15 cellular contexts compared by ENCODE assay signal in the genomic region with DNA sequence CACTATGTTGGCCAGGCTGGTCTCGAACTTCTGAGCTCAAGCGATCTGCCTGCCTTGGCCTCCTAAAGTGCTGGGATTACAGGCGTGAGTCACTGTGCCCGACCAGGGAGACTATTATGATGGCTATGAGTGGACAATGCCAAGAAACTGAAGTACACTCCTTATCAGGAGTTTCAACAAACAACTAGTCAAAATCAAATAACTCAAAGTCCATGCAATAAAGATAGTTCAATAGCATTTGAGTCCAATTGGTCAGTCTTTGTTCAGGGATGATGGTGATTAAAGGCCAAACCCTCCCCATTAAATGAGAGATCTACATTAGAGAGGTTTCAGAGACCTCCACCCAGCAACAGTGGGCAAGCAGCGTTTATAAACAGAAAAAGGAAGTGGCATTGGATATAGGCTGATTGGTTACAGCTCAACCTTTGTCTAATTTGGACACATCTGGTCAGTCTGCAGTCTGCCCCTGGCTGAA. TPM values are rescaled to one million over a fixed set of nuclear protein-coding genes. Genes with fewer than 3 reads are reported as not detected.
"Had no signal": no experiment of that assay in that cellular context is flagged by ENCODE, and none has a peak within 500 bp of the region (broad histone marks: within the 10 kb centered on the region; RNA-seq: fewer than 3 reads in every experiment).

No MANE protein-coding gene starts in this region.

- DNase-seq: activated CD4-positive, alpha-beta T cell treated with anti-CD3 and anti-CD28 coated beads for 48 hours; activated naive CD4-positive, alpha-beta T cell treated with anti-CD3 and anti-CD28 coated beads for 36 hours; effector CD4-positive, alpha-beta T cell; kidney; naive thymus-derived CD8-positive, alpha-beta T cell; nucleus accumbens; stimulated activated CD4-positive, alpha-beta T cell treated with anti-CD3 and anti-CD28 coated beads, Interleukin-2, amount 100 ng/mL, for 24 hours; stimulated activated naive CD4-positive, alpha-beta T cell treated with Interleukin-2 at 50 U/mL for 16 hours; T1000 had no signal

- H3K4me3 ChIP-seq: coronary artery, gastroesophageal sphincter, prostate gland had no signal

- H3K27ac ChIP-seq: coronary artery, gastroesophageal sphincter, prostate gland had no signal

- H3K36me3 ChIP-seq: gastroesophageal sphincter, prostate gland had no signal

- ATAC-seq: gastroesophageal sphincter; naive thymus-derived CD8-positive, alpha-beta T cell; sciatic nerve had no signal

- H3K9me3 ChIP-seq: gastroesophageal sphincter, prostate gland had no signal

- H3K4me1 ChIP-seq: gastroesophageal sphincter, prostate gland had no signal

- H3K27me3 ChIP-seq: gastroesophageal sphincter had no signal

RNA-seq across cellular contexts. Expression of a gene that starts 8.0 kb away (rescaled TPM):
- total RNA-seq: gastroesophageal sphincter; naive thymus-derived CD8-positive, alpha-beta T cell; urinary bladder had no signal
- polyA plus RNA-seq: fibroblast of lung; naive thymus-derived CD8-positive, alpha-beta T cell had no signal

RNA-seq across cellular contexts. Expression of a gene that starts 32.6 kb away (rescaled TPM):
- total RNA-seq: activated naive CD4-positive, alpha-beta T cell treated with anti-CD3 and anti-CD28 coated beads for 36 hours; naive thymus-derived CD8-positive, alpha-beta T cell had no signal
- polyA plus RNA-seq: naive thymus-derived CD8-positive, alpha-beta T cell had no signal
